ENCODE assay signal across 24 cellular contexts in the genomic region with DNA sequence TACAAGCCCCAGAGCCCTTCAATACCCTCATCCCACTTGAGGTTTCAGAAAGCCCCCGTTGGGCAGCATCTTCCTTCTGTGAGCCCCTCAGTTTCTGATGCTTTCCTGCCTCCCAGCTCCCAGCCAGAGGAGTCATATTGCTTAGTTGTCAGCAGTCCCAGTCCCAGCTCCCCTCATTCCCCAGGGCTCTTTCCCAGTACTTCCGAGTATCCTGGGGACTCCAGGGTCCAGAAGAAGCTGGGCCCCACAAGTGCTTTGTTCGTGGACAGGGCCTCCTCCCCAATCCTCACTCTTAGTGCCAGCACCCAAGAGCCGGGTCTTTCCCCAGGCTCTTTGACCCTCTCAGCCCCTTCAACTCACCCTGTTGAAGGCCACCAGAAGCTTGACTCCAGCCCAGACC.
"Had no signal": no experiment of that assay in that cellular context is flagged by ENCODE, and none has a peak within 500 bp of the region (broad histone marks: within the 10 kb centered on the region; RNA-seq: fewer than 3 reads in every experiment).

No MANE protein-coding gene starts in this region.

- H3K4me3 ChIP-seq: neural progenitor cell, pancreas, psoas muscle, right lobe of liver, sigmoid colon, thoracic aorta, thyroid gland, tibial nerve, vagina had no signal

- H3K4me1 Mint-ChIP-seq: nephron; neural progenitor cell; stimulated activated memory B cell treated with anti-CD40 and anti-IgM and Interleukin-4, amounts not matched to agents 10 μg/mL and 1 μg/mL and 100 μg/mL, for 72 hours had no signal

- H3K27me3 ChIP-seq: neural progenitor cell, pancreas, right lobe of liver, sigmoid colon, thyroid gland, tibial nerve, vagina had no signal

- H3K4me1 ChIP-seq: neural progenitor cell, pancreas, psoas muscle, right lobe of liver, sigmoid colon, thyroid gland, tibial nerve, vagina had no signal

- H3K27me3 Mint-ChIP-seq: naive thymus-derived CD4-positive, alpha-beta T cell; stimulated activated memory B cell treated with anti-CD40 and anti-IgM and Interleukin-4, amounts not matched to agents 10 μg/mL and 1 μg/mL and 100 μg/mL, for 72 hours; stimulated activated naive CD8-positive, alpha-beta T cell treated with anti-CD3 and anti-CD28 coated beads, Interleukin-15, amount 100 ng/mL, for 72 hours had no signal

- H3K27ac ChIP-seq: neural progenitor cell, pancreas, psoas muscle, right lobe of liver, sigmoid colon, thoracic aorta, thyroid gland, tibial nerve, vagina had no signal

- H3K36me3 ChIP-seq: neural progenitor cell, pancreas, right lobe of liver, thyroid gland had no signal

- H3K9me3 Mint-ChIP-seq: naive thymus-derived CD4-positive, alpha-beta T cell; natural killer cell; nephron; neural progenitor cell; stimulated activated memory B cell treated with anti-CD40 and anti-IgM and Interleukin-4, amounts not matched to agents 10 μg/mL and 1 μg/mL and 100 μg/mL, for 72 hours; stimulated activated naive CD8-positive, alpha-beta T cell treated with anti-CD3 and anti-CD28 coated beads, Interleukin-15, amount 100 ng/mL, for 72 hours had no signal

- H3K36me3 Mint-ChIP-seq: natural killer cell had no signal

- H3K27ac Mint-ChIP-seq: natural killer cell; nephron; neural progenitor cell; stimulated activated memory B cell treated with anti-CD40 and anti-IgM and Interleukin-4, amounts not matched to agents 10 μg/mL and 1 μg/mL and 100 μg/mL, for 72 hours had no signal

- ATAC-seq: naive thymus-derived CD4-positive, alpha-beta T cell; natural killer cell; pancreas; psoas muscle; right cardiac atrium; right lobe of liver; stimulated activated memory B cell treated with anti-CD40 and anti-IgM and Interleukin-4, amounts not matched to agents 10 μg/mL and 1 μg/mL and 100 μg/mL, for 72 hours; stimulated activated naive CD8-positive, alpha-beta T cell treated with anti-CD3 and anti-CD28 coated beads, Interleukin-15, amount 100 ng/mL, for 72 hours; stimulated activated naive CD8-positive, alpha-beta T cell treated with anti-CD3 and anti-CD28 coated beads, Interleukin-15, Interleukin-2, amounts not matched to agents 100 U/mL and 50 U/mL, for 24 hours had no signal

- DNase-seq: naive thymus-derived CD4-positive, alpha-beta T cell; natural killer cell; occipital lobe; psoas muscle; right cardiac atrium; right lobe of liver; sigmoid colon; small intestine; stimulated activated CD4-positive, alpha-beta T cell treated with anti-CD3 and anti-CD28 coated beads, Interleukin-15, amount 100 ng/mL, for 24 hours; stimulated activated CD4-positive, alpha-beta T cell treated with anti-CD3 and anti-CD28 coated beads, Interleukin-4, amount 100 ng/mL, for 1 hour; stimulated activated CD4-positive, alpha-beta T cell treated with anti-CD3 and anti-CD28 coated beads, Interleukin-4, amount 100 ng/mL, for 4 hours; stimulated activated CD8-positive, alpha-beta memory T cell treated with anti-CD3 and anti-CD28 coated beads, Interleukin-4, amount 100 ng/mL, for 48 hours; stimulated activated naive CD4-positive, alpha-beta T cell; stimulated activated naive CD8-positive, alpha-beta T cell treated with anti-CD3 and anti-CD28 coated beads, Interleukin-15, amount 100 ng/mL, for 72 hours; stimulated activated naive CD8-positive, alpha-beta T cell treated with anti-CD3 and anti-CD28 coated beads, Interleukin-15, Interleukin-2, amounts not matched to agents 100 U/mL and 50 U/mL, for 24 hours; thyroid gland; trophoblast cell had no signal

- H3K9me3 ChIP-seq: pancreas, psoas muscle, right lobe of liver, sigmoid colon, thoracic aorta, thyroid gland, tibial nerve, vagina had no signal

- H3K4me3 Mint-ChIP-seq: naive thymus-derived CD4-positive, alpha-beta T cell; natural killer cell; nephron; neural progenitor cell; stimulated activated memory B cell treated with anti-CD40 and anti-IgM and Interleukin-4, amounts not matched to agents 10 μg/mL and 1 μg/mL and 100 μg/mL, for 72 hours; stimulated activated naive CD8-positive, alpha-beta T cell treated with anti-CD3 and anti-CD28 coated beads, Interleukin-15, amount 100 ng/mL, for 72 hours had no signal
